Comparison of ENCODE assay signal across 25 cellular contexts in the genomic region with DNA sequence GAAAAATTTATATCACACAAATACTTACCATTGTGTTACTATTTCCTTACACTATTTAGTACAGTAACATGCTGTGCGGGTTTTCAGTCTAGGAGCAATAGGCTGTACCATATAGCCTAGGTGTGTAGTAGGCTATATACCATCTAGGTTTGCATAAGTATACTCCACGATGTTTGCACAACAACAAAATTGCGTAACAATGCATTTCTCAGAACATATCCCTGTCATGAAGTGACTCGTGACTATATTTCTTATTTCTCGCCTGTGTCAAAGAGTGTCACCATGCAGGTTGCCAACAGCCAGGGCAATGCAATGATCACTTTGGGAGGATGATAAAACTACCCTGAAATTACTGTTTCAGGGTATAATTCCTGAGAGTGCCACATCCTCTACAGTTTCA.
"Had no signal": no experiment of that assay in that cellular context is flagged by ENCODE, and none has a peak within 500 bp of the region (broad histone marks: within the 10 kb centered on the region; RNA-seq: fewer than 3 reads in every experiment).

No MANE protein-coding gene starts in this region.

- H3K4me3 ChIP-seq: left ventricle myocardium inferior, lung, mucosa of descending colon, ovary, prostate gland, sigmoid colon, spleen, thyroid gland, transverse colon, upper lobe of left lung, vagina had no signal

- H3K4me1 ChIP-seq: prostate gland, spleen had no signal

- H3K9me3 ChIP-seq: left ventricle myocardium inferior, mucosa of descending colon, ovary, prostate gland, sigmoid colon, spleen, thyroid gland, transverse colon, upper lobe of left lung, vagina had no signal

- FAIRE-seq: small intestine had no signal

- H3K36me3 ChIP-seq: left ventricle myocardium inferior, ovary, prostate gland, sigmoid colon, spleen, thyroid gland, transverse colon, upper lobe of left lung, vagina had no signal

- DNase-seq: islet precursor cell; left ventricle myocardium inferior; midbrain; mucosa of descending colon; naive thymus-derived CD4-positive, alpha-beta T cell; ovary; posterior cingulate gyrus; retina; right cardiac atrium; sigmoid colon; small intestine; spleen; stimulated activated CD4-positive, alpha-beta T cell treated with anti-CD3 and anti-CD28 coated beads, Interleukin-4, amount 100 ng/mL, for 24 hours; stimulated activated CD8-positive, alpha-beta memory T cell treated with anti-CD3 and anti-CD28 coated beads, Interleukin-4, amount 100 ng/mL, for 48 hours; stimulated activated naive CD4-positive, alpha-beta T cell treated with Interleukin-2 at 50 U/mL for 16 hours; stimulated activated naive CD8-positive, alpha-beta T cell treated with anti-CD3 and anti-CD28 coated beads, Interleukin-15, amount 100 ng/mL, for 72 hours; substantia nigra; thyroid gland; transverse colon; upper lobe of left lung had no signal

- ATAC-seq: mucosa of descending colon; naive thymus-derived CD4-positive, alpha-beta T cell; natural killer cell treated with Interleukin-12 subunit alpha and Interleukin-12 subunit beta and Interleukin-15 and Interleukin-18, amount 100 ng/mL, for 72 hours; right cardiac atrium; stimulated activated memory B cell treated with anti-CD40 and anti-IgM and Interleukin-4, amounts not matched to agents 10 μg/mL and 1 μg/mL and 100 μg/mL, for 72 hours; stimulated activated naive CD8-positive, alpha-beta T cell treated with anti-CD3 and anti-CD28 coated beads, Interleukin-15, amount 100 ng/mL, for 72 hours had no signal

- H3K27me3 ChIP-seq: ovary, sigmoid colon, spleen, thyroid gland, transverse colon, upper lobe of left lung, vagina had no signal

- H3K27ac ChIP-seq: left ventricle myocardium inferior, ovary, prostate gland, spleen, thyroid gland, transverse colon, upper lobe of left lung, vagina had no signal
